1 cellular context compared by ENCODE assay signal in genomic region chr6:111482959-111483735, GRCh38.
TF ChIP-seq lines count a peak whose summit lies in the region.

Gene REV3L (minus strand): TSS chr6:111483218. CDS start chr6:111482888, 330 bp downstream.

TF ChIP-seq in HepG2, 621 proteins besides CTCF, POLR2A, EP300 and RAD21 (continued from another document and continues in another):
- TF ChIP-seq ZXDC (CRISPR knock-in tag; IDR thresholded peaks at IDR 0.05) = peak; percentile 19; the same call in 1 of the 2 replicates
- peak; percentile 62; the same call in 1 of the 2 replicates for TF ChIP-seq EEA1 (CRISPR knock-in tag; IDR thresholded peaks at IDR 0.05; ENCODE audit: borderline replicate concordance)
- peak; percentile 50; the same call in 1 of the 2 replicates for TF ChIP-seq ZNF331 (CRISPR knock-in tag; IDR thresholded peaks at IDR 0.05)
- TF ChIP-seq FLYWCH1 (CRISPR knock-in tag; IDR thresholded peaks at IDR 0.05) = 0 out of 2 replicates have a peak, but pooled peaks have one; percentile 22
- no peak; the same call in 1 of the 2 replicates for TF ChIP-seq ELF3 (CRISPR knock-in tag; IDR thresholded peaks at IDR 0.05)
- TF ChIP-seq MIXL1 (CRISPR knock-in tag; IDR thresholded peaks at IDR 0.05) = peak; percentile 22; the same call in 1 of the 2 replicates
- 0 out of 2 replicates have a peak, but pooled peaks have one; percentile 77 for TF ChIP-seq BATF2 (CRISPR knock-in tag; IDR thresholded peaks at IDR 0.05)
- no peak for TF ChIP-seq NFAT5 (CRISPR knock-in tag; IDR thresholded peaks at IDR 0.05)
- TF ChIP-seq SPEN (CRISPR knock-in tag; IDR thresholded peaks at IDR 0.05; ENCODE audit: low read depth) = peak; percentile 89
- TF ChIP-seq NR2F6 (IDR thresholded peaks at IDR 0.05) = no peak
- 0 out of 2 replicates have a peak, but pooled peaks have one; percentile 23 for TF ChIP-seq NR2F6 (CRISPR knock-in tag; IDR thresholded peaks at IDR 0.05)
- TF ChIP-seq ZNF44 (CRISPR knock-in tag; IDR thresholded peaks at IDR 0.05) = no peak
- no peak for TF ChIP-seq ARNT (IDR thresholded peaks at IDR 0.05)
- TF ChIP-seq PATZ1 (CRISPR knock-in tag; IDR thresholded peaks at IDR 0.05) = peak; percentile 96
- peak; percentile 35; the same call in 1 of the 2 replicates for TF ChIP-seq FOXO1 (CRISPR knock-in tag; IDR thresholded peaks at IDR 0.05)
- peak; percentile 9; the same call in 1 of the 2 replicates for TF ChIP-seq ZNF20 (CRISPR knock-in tag; IDR thresholded peaks at IDR 0.05)
- TF ChIP-seq NR2F1 (CRISPR knock-in tag; IDR thresholded peaks at IDR 0.05) = 0 out of 4 replicates have a peak, but pooled peaks of 1 of the 2 experiments have one; percentile 17
- TF ChIP-seq ZBTB39 (CRISPR knock-in tag; IDR thresholded peaks at IDR 0.05) = peak; percentile 81; the same call in 1 of the 2 replicates
- TF ChIP-seq GMEB1 (CRISPR knock-in tag; IDR thresholded peaks at IDR 0.05; ENCODE audit: borderline replicate concordance) = peak; percentile 79
- TF ChIP-seq DRAP1 (CRISPR knock-in tag; IDR thresholded peaks at IDR 0.05) = peak; percentile 70
- peak; percentile 32; the same call in 1 of the 2 replicates for TF ChIP-seq MAF1 (CRISPR knock-in tag; IDR thresholded peaks at IDR 0.05; ENCODE audit: borderline replicate concordance)
- TF ChIP-seq IRF9 (CRISPR knock-in tag; IDR thresholded peaks at IDR 0.05; ENCODE audit: borderline replicate concordance) = no peak; the same call in 1 of the 2 replicates
- no peak for TF ChIP-seq U2AF1 (optimal IDR thresholded peaks at IDR 0.05; ENCODE audit: low read depth, low read length)
- peak; percentile 74 for TF ChIP-seq FOXP4 (CRISPR knock-in tag; IDR thresholded peaks at IDR 0.05)
- no peak for TF ChIP-seq HNF4G (IDR thresholded peaks at IDR 0.05; ENCODE audit: borderline replicate concordance, low read depth, low read length)
- 0 out of 2 replicates have a peak, but pooled peaks have one; percentile 29 for TF ChIP-seq HNF4G (CRISPR knock-in tag; IDR thresholded peaks at IDR 0.05; ENCODE audit: borderline replicate concordance, low read depth)
- peak; percentile 38; the same call in 1 of the 2 replicates for TF ChIP-seq ATF6 (CRISPR knock-in tag; conservative IDR thresholded peaks at IDR 0.05)
- peak; percentile 86 for TF ChIP-seq TFDP2 (CRISPR knock-in tag; IDR thresholded peaks at IDR 0.05)
- 0 out of 2 replicates have a peak, but pooled peaks have one; percentile 29 for TF ChIP-seq ETS1 (CRISPR knock-in tag; IDR thresholded peaks at IDR 0.05)
